Comparison of ENCODE assay signal across 1 cellular context in genomic region chr2:23092831-23093230, GRCh38.
TF ChIP-seq lines count a peak whose summit lies in the region.

No MANE protein-coding gene starts in this region.

TF ChIP-seq in GM12878, 131 proteins besides CTCF, POLR2A, EP300 and RAD21:
- TF ChIP-seq, protein P1, sequence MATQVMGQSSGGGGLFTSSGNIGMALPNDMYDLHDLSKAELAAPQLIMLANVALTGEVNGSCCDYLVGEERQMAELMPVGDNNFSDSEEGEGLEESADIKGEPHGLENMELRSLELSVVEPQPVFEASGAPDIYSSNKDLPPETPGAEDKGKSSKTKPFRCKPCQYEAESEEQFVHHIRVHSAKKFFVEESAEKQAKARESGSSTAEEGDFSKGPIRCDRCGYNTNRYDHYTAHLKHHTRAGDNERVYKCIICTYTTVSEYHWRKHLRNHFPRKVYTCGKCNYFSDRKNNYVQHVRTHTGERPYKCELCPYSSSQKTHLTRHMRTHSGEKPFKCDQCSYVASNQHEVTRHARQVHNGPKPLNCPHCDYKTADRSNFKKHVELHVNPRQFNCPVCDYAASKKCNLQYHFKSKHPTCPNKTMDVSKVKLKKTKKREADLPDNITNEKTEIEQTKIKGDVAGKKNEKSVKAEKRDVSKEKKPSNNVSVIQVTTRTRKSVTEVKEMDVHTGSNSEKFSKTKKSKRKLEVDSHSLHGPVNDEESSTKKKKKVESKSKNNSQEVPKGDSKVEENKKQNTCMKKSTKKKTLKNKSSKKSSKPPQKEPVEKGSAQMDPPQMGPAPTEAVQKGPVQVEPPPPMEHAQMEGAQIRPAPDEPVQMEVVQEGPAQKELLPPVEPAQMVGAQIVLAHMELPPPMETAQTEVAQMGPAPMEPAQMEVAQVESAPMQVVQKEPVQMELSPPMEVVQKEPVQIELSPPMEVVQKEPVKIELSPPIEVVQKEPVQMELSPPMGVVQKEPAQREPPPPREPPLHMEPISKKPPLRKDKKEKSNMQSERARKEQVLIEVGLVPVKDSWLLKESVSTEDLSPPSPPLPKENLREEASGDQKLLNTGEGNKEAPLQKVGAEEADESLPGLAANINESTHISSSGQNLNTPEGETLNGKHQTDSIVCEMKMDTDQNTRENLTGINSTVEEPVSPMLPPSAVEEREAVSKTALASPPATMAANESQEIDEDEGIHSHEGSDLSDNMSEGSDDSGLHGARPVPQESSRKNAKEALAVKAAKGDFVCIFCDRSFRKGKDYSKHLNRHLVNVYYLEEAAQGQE (IDR thresholded peaks at IDR 0.05; ENCODE audit: low read depth, low read length) = peak; percentile 87
- peak; percentile 65; the same call in 1 of the 2 replicates for TF ChIP-seq PAX5 (IDR thresholded peaks at IDR 0.05; ENCODE audit: borderline replicate concordance, low read depth, low read length)
- no peak for TF ChIP-seq KDM1A (IDR thresholded peaks at IDR 0.05; ENCODE audit: borderline replicate concordance)
- TF ChIP-seq, protein P2, sequence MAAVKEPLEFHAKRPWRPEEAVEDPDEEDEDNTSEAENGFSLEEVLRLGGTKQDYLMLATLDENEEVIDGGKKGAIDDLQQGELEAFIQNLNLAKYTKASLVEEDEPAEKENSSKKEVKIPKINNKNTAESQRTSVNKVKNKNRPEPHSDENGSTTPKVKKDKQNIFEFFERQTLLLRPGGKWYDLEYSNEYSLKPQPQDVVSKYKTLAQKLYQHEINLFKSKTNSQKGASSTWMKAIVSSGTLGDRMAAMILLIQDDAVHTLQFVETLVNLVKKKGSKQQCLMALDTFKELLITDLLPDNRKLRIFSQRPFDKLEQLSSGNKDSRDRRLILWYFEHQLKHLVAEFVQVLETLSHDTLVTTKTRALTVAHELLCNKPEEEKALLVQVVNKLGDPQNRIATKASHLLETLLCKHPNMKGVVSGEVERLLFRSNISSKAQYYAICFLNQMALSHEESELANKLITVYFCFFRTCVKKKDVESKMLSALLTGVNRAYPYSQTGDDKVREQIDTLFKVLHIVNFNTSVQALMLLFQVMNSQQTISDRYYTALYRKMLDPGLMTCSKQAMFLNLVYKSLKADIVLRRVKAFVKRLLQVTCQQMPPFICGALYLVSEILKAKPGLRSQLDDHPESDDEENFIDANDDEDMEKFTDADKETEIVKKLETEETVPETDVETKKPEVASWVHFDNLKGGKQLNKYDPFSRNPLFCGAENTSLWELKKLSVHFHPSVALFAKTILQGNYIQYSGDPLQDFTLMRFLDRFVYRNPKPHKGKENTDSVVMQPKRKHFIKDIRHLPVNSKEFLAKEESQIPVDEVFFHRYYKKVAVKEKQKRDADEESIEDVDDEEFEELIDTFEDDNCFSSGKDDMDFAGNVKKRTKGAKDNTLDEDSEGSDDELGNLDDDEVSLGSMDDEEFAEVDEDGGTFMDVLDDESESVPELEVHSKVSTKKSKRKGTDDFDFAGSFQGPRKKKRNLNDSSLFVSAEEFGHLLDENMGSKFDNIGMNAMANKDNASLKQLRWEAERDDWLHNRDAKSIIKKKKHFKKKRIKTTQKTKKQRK (IDR thresholded peaks at IDR 0.05; ENCODE audit: low read depth, low read length) = no peak
- TF ChIP-seq ZNF24 (IDR thresholded peaks at IDR 0.05) = no peak
- TF ChIP-seq TARDBP (IDR thresholded peaks at IDR 0.05; ENCODE audit: borderline replicate concordance) = no peak
